ENCODE assay signal across 10 cellular contexts in genomic region chr17:15409721-15410247, GRCh38. TPM values are rescaled to one million over a fixed set of nuclear protein-coding genes. Genes with fewer than 3 reads are reported as not detected.
DNase-seq lines count a peak whose midpoint lies in the region; ATAC-seq and TF ChIP-seq lines count a peak whose summit lies in the region.
"Had no signal": no experiment of that assay in that cellular context is flagged by ENCODE, and none has a peak within 500 bp of the region (broad histone marks: within the 10 kb centered on the region; RNA-seq: fewer than 3 reads in every experiment).

No MANE protein-coding gene starts in this region.

- intact Hi-C loops in body of pancreas (cut with DNase I) = no loop called here

- H3K9me3 Mint-ChIP-seq in neural progenitor cell = peaks cover 3% of the 10 kb centered on the region

- no peak overlapping the region for H3K4me3 Mint-ChIP-seq in neural progenitor cell

- peak; percentile 97 for DNase-seq in ELR (ENCODE audit: low read depth)
- DNase-seq in body of pancreas = peak in 3 of 4 donors; percentile 27 to 44 (median 34)
- DNase-seq in hepatocyte (ENCODE audit: low spot score) = no peak
- no peak for DNase-seq in MM.1S
- DNase-seq in neural progenitor cell (ENCODE audit: low spot score) = no peak
- no peak for DNase-seq in activated CD4-positive, CD25-positive, alpha-beta regulatory T cell treated with anti-CD3 and anti-CD28 coated beads, Interleukin-2, amount 50 U/mL, for 72 hours
- DNase-seq: activated CD8-positive, alpha-beta memory T cell treated with anti-CD3 and anti-CD28 coated beads for 24 hours; stimulated activated CD4-positive, alpha-beta T cell treated with anti-CD3 and anti-CD28 coated beads, Interleukin-12 subunit alpha, Interleukin-12 subunit beta, amount 100 ng/mL, for 4 hours had no signal

- H2AFZ ChIP-seq in hepatocyte (no peak overlapping the region), MM.1S (ENCODE audit: low read length) (no peak overlapping the region), neural progenitor cell (replicated peaks) (no peak overlapping the region)

- 71% methylated on average over 11 to 14 of the region's 14 CpGs for WGBS in body of pancreas, 2 donors
- 85% methylated on average over 14 of the region's 14 CpGs for WGBS in hepatocyte (ENCODE audit: low lambda C conversion rate, missing lambda C conversion rate)

- H3K4me2 ChIP-seq in hepatocyte (peak overlapping the region; percentile 16), skeletal muscle satellite cell (ENCODE audit: low read length) (peak overlapping the region; percentile 85), MM.1S (ENCODE audit: low read depth, low read length) (no peak overlapping the region), neural progenitor cell (no peak overlapping the region)

- H4K20me1 ChIP-seq in hepatocyte (ENCODE audit: insufficient read depth, poor library complexity, severe bottlenecking) = no peaks in the 10 kb centered on the region
- no peaks in the 10 kb centered on the region for H4K20me1 ChIP-seq in MM.1S (ENCODE audit: insufficient read depth, low read length)
- H4K20me1 ChIP-seq in neural progenitor cell (ENCODE audit: low read depth) = no peaks in the 10 kb centered on the region

- no peaks in the 10 kb centered on the region for H3K36me3 ChIP-seq in body of pancreas (replicated peaks in 1 of 2; ENCODE audit: insufficient read depth in 1 of 2, low read depth in 2 of 2)
- H3K36me3 ChIP-seq in hepatocyte (replicated peaks; ENCODE audit: insufficient read depth, low read depth) = no peaks in the 10 kb centered on the region
- H3K36me3 ChIP-seq in skeletal muscle satellite cell (ENCODE audit: insufficient read depth, low read length) = no peaks in the 10 kb centered on the region
- H3K36me3 ChIP-seq in MM.1S (replicated peaks; ENCODE audit: insufficient read depth, low read length) = no peaks in the 10 kb centered on the region
- no peaks in the 10 kb centered on the region for H3K36me3 ChIP-seq in neural progenitor cell

- H3F3A ChIP-seq in MM.1S (ENCODE audit: insufficient read depth, low read length) (no peaks in the 10 kb centered on the region), neural progenitor cell (ENCODE audit: low read depth) (no peaks in the 10 kb centered on the region)

- H3K79me2 ChIP-seq in hepatocyte (no peaks in the 10 kb centered on the region), MM.1S (ENCODE audit: low read length) (no peaks in the 10 kb centered on the region), neural progenitor cell (ENCODE audit: low read depth) (no peaks in the 10 kb centered on the region)

- H3K9me2 ChIP-seq in hepatocyte (replicated peaks; ENCODE audit: insufficient read depth) (no peaks in the 10 kb centered on the region), MM.1S (replicated peaks; ENCODE audit: insufficient read depth, low read length) (no peaks in the 10 kb centered on the region)

- H3K27ac ChIP-seq in body of pancreas = peak overlapping the region; percentile 8 to 67 (median 48)
- H3K27ac ChIP-seq in hepatocyte = peak overlapping the region; percentile 77
- H3K27ac ChIP-seq in MM.1S (ENCODE audit: low read length) = no peak overlapping the region
- no peak overlapping the region for H3K27ac ChIP-seq in neural progenitor cell

- peaks cover 10% of the 10 kb centered on the region for H3K4me1 Mint-ChIP-seq in neural progenitor cell

- H3K4me3 ChIP-seq in body of pancreas (no peak overlapping the region), hepatocyte (no peak overlapping the region), skeletal muscle satellite cell (ENCODE audit: low read length) (peak overlapping the region; percentile 65), MM.1S (ENCODE audit: low read length) (no peak overlapping the region), neural progenitor cell (no peak overlapping the region)

- peak in 2 of 3 donors; percentile 32 to 40 for TF ChIP-seq POLR2A in body of pancreas (IDR thresholded peaks at IDR 0.05)

- no peak overlapping the region for H3K27ac Mint-ChIP-seq in neural progenitor cell

- H3K9ac ChIP-seq in skeletal muscle satellite cell (ENCODE audit: low read depth, low read length) (peak overlapping the region; percentile 74), MM.1S (ENCODE audit: low read length) (no peak overlapping the region), neural progenitor cell (no peak overlapping the region)

- no peaks in the 10 kb centered on the region for H3K4me1 ChIP-seq in body of pancreas
- H3K4me1 ChIP-seq in hepatocyte (ENCODE audit: insufficient read depth) = peaks cover 4% of the 10 kb centered on the region
- peaks cover 39% of the 10 kb centered on the region for H3K4me1 ChIP-seq in skeletal muscle satellite cell (ENCODE audit: control insufficient read depth, insufficient read depth, low read length)
- H3K4me1 ChIP-seq in MM.1S (ENCODE audit: low read length) = no peaks in the 10 kb centered on the region
- no peaks in the 10 kb centered on the region for H3K4me1 ChIP-seq in neural progenitor cell

- no peaks in the 10 kb centered on the region for H3K9me3 ChIP-seq in body of pancreas
- H3K9me3 ChIP-seq in hepatocyte (ENCODE audit: low read depth) = no peaks in the 10 kb centered on the region
- H3K9me3 ChIP-seq in skeletal muscle satellite cell (replicated peaks; ENCODE audit: low read length) = no peaks in the 10 kb centered on the region
- H3K9me3 ChIP-seq in MM.1S (replicated peaks; ENCODE audit: insufficient read depth, low read length) = no peaks in the 10 kb centered on the region
- H3K9me3 ChIP-seq in neural progenitor cell (ENCODE audit: low read depth) = no peaks in the 10 kb centered on the region

- ATAC-seq in body of pancreas = peak; percentile 77
- ATAC-seq in HG03045 (IDR thresholded peaks at IDR 0.05; ENCODE audit: unreplicated experiment) = no peak

- H3K36me3 Mint-ChIP-seq in neural progenitor cell = no peaks in the 10 kb centered on the region

- H3K27me3 ChIP-seq in body of pancreas (no peaks in the 10 kb centered on the region), hepatocyte (no peaks in the 10 kb centered on the region), skeletal muscle satellite cell (ENCODE audit: control insufficient read depth, insufficient read depth, low read length) (peaks cover 3% of the 10 kb centered on the region), MM.1S (replicated peaks; ENCODE audit: insufficient read depth, low read length) (no peaks in the 10 kb centered on the region), neural progenitor cell (no peaks in the 10 kb centered on the region)

- H3K27me3 Mint-ChIP-seq in neural progenitor cell (ENCODE audit: insufficient read depth, low read depth) = peaks cover 3% of the 10 kb centered on the region

- TF ChIP-seq CTCF in body of pancreas (IDR thresholded peaks at IDR 0.05) (no peak), hepatocyte (IDR thresholded peaks at IDR 0.05; ENCODE audit: poor library complexity) (no peak), MM.1S (IDR thresholded peaks at IDR 0.05; ENCODE audit: low read length) (no peak), neural progenitor cell (IDR thresholded peaks at IDR 0.05) (no peak)

RNA-seq across cellular contexts. Expression of gene CDRT4, which starts 57.6 kb away (rescaled TPM):
- total RNA-seq in body of pancreas (10 to 100 TPM in 1 of 2 donors, 1 to 10 TPM in 1; 2.3 to 48.1 TPM), hepatocyte (2.7 and 10.4 TPM in 2 replicates), neural progenitor cell (ENCODE audit: low replicate concordance) (7.7 and 18.2 TPM in 2 replicates)
- polyA plus RNA-seq in hepatocyte = 9.6 and 11.8 TPM in 2 replicates
- 2.8 and 3.5 TPM in 2 replicates for total RNA-seq in skeletal muscle satellite cell (2012; rRNA removed)

Comparison
In these comparisons a context has a peak if more than half of its experiments do, and no peak if none do; other contexts are left out.
1. DNase-seq: peak in ELR (single experiment) and body of pancreas (3 of 4); none in hepatocyte (single experiment), MM.1S (single experiment), neural progenitor cell (single experiment) and activated CD4-positive, CD25-positive, alpha-beta regulatory T cell treated with anti-CD3 and anti-CD28 coated beads, Interleukin-2, amount 50 U/mL, for 72 hours (single experiment).
2. H3K27ac ChIP-seq: peak in body of pancreas (4 of 4) and hepatocyte (single experiment); none in MM.1S (single experiment) and neural progenitor cell (single experiment).
3. H3K4me2 ChIP-seq: peak in hepatocyte (single experiment) and skeletal muscle satellite cell (single experiment); none in MM.1S (single experiment) and neural progenitor cell (single experiment).